8 cellular contexts compared by ENCODE assay signal in the genomic region with DNA sequence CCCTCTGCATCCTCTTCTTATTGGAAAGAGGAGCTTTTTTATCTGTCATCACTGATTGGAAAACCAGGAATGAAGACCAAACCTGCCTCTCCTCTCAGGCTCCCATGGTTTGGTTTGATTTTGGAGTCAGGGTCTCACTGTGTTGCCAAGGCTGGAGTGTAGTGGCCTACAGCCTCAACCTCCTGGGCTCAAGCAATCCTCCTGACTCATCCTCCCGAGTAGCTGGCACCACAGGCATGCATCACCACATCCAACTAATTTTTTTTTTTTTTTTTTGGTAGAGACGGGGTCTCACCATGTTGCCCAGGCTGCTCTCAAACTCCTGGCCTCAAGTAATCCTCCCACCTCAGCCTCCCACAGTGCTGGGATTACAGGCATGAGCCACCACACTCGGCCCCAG. TPM values are rescaled to one million over a fixed set of nuclear protein-coding genes. Genes with fewer than 3 reads are reported as not detected.
DNase-seq lines count a peak whose midpoint lies in the region; ATAC-seq, FAIRE-seq and TF ChIP-seq lines count a peak whose summit lies in the region.
"Not testable (repeated sequence)": the region's sequence is repeated elsewhere in the genome, so short reads cannot be mapped to it uniquely, and the experiment has no call there.
"Had no signal": no experiment of that assay in that cellular context is flagged by ENCODE, and none has a peak within 500 bp of the region (broad histone marks: within the 10 kb centered on the region; RNA-seq: fewer than 3 reads in every experiment).

No MANE protein-coding gene starts in this region.

- H3K14ac ChIP-seq in IMR-90 (replicated peaks; ENCODE audit: low read depth, low read length): not testable (repeated sequence)

- not testable (repeated sequence) for TF ChIP-seq POLR2A in IMR-90 (IDR thresholded peaks at IDR 0.05; ENCODE audit: low read depth, low read length); K562 (conservative IDR thresholded peaks at IDR 0.05)

- dilution Hi-C loops in IMR-90 (cut with HindIII; ENCODE audit: low sequenced_read_pairs, unreplicated experiment): not testable (repeated sequence)

- not testable (repeated sequence) for H2AK5ac ChIP-seq in IMR-90 (ENCODE audit: low read depth, low read length)

- not testable (repeated sequence) for H3K4me3 ChIP-seq in IMR-90 (ENCODE audit: insufficient read depth, low read depth, low read length); K562; neural progenitor cell
- peak overlapping the region; percentile 6; the same call in 1 of the 2 replicates for H3K4me3 ChIP-seq in MM.1S (ENCODE audit: low read length)

- H2AFZ ChIP-seq in IMR-90 (replicated peaks; ENCODE audit: low read length, poor library complexity); MM.1S (ENCODE audit: low read length); K562 (ENCODE audit: low read depth, low read length); neural progenitor cell (replicated peaks): not testable (repeated sequence)

- not testable (repeated sequence) for H3K4me3 Mint-ChIP-seq in neural progenitor cell

- H2AK9ac ChIP-seq in IMR-90 (replicated peaks; ENCODE audit: low read depth, low read length, poor library complexity): not testable (repeated sequence)

- not testable (repeated sequence) for H3K9me3 ChIP-seq in IMR-90 (ENCODE audit: control insufficient read depth, insufficient read depth, low read length); MM.1S (replicated peaks; ENCODE audit: insufficient read depth, low read length); K562 (replicated peaks; ENCODE audit: control insufficient read depth, insufficient read depth, low read depth, low read length); neural progenitor cell (ENCODE audit: low read depth)

- H3K27ac ChIP-seq in IMR-90 (ENCODE audit: insufficient read depth, low read length); neural progenitor cell: not testable (repeated sequence)
- H3K27ac ChIP-seq in MM.1S (ENCODE audit: low read length) (peak overlapping the region; percentile 46; the same call in 1 of the 2 replicates), K562 (ENCODE audit: extremely low read depth, low read depth, low read length) (peak overlapping the region; percentile 88; the same call in 1 of the 3 replicates)

- H3K4me2 ChIP-seq in IMR-90 (ENCODE audit: low read depth, low read length); K562 (ENCODE audit: insufficient read depth, low read length); neural progenitor cell: not testable (repeated sequence)
- H3K4me2 ChIP-seq in MM.1S (ENCODE audit: low read depth, low read length): peak overlapping the region; percentile 93

- H3K9me1 ChIP-seq in IMR-90 (ENCODE audit: insufficient read depth, low read length): peaks cover 11% of the 10 kb centered on the region
- not testable (repeated sequence) for H3K9me1 ChIP-seq in K562 (ENCODE audit: control insufficient read depth, insufficient read depth, low read length)

- ATAC-seq in IMR-90 (ENCODE audit: low read depth): peak; percentile 27
- not testable (repeated sequence) for ATAC-seq in K562

- not testable (repeated sequence) for H3K36me3 ChIP-seq in IMR-90 (ENCODE audit: control insufficient read depth, insufficient read depth, low read length); MM.1S (replicated peaks; ENCODE audit: insufficient read depth, low read length); neural progenitor cell
- H3K36me3 ChIP-seq in K562 (ENCODE audit: control insufficient read depth, insufficient read depth, low read length): peaks cover 16% of the 10 kb centered on the region; the same call in 2 of the 3 replicates

- H4K91ac ChIP-seq in IMR-90 (ENCODE audit: insufficient read depth, low read depth, low read length): not testable (repeated sequence)

- not testable (repeated sequence) for H3K27me3 Mint-ChIP-seq in neural progenitor cell (ENCODE audit: insufficient read depth, low read depth)

- not testable (repeated sequence) for TF ChIP-seq RAD21 in IMR-90 (IDR thresholded peaks at IDR 0.05; ENCODE audit: low read length); K562 (CRISPR knock-in tag; conservative IDR thresholded peaks at IDR 0.05 in 1 of 2, IDR thresholded peaks at IDR 0.05 in 1 of 2)

- not testable (repeated sequence) for H3K9me2 ChIP-seq in MM.1S (replicated peaks; ENCODE audit: insufficient read depth, low read length)

- H3K27ac Mint-ChIP-seq in neural progenitor cell: peak overlapping the region; percentile 80

- not testable (repeated sequence) for H3K27me3 ChIP-seq in IMR-90 (ENCODE audit: control insufficient read depth, insufficient read depth, low read length); MM.1S (replicated peaks; ENCODE audit: insufficient read depth, low read length); K562 (ENCODE audit: control insufficient read depth in 2 of 2, insufficient read depth in 2 of 2, low read length in 2 of 2); neural progenitor cell

- not testable (repeated sequence) for H2BK20ac ChIP-seq in IMR-90 (ENCODE audit: low read depth, low read length)

- H3K79me2 ChIP-seq in MM.1S (ENCODE audit: low read length) (peaks cover 48% of the 10 kb centered on the region), K562 (ENCODE audit: control insufficient read depth, insufficient read depth, low read length) (peaks cover 87% of the 10 kb centered on the region), neural progenitor cell (ENCODE audit: low read depth) (peaks cover 49% of the 10 kb centered on the region)

- DNase-seq in EL (peak; percentile 42), iris pigment epithelial cell (ENCODE audit: low read depth) (peak; percentile 16)
- DNase-seq in IMR-90; MM.1S; K562 (ENCODE audit: extremely low read depth in 1 of 4, low spot score in 3 of 4); neural progenitor cell (ENCODE audit: low spot score): not testable (repeated sequence)

- H3K79me1 ChIP-seq in IMR-90 (ENCODE audit: low read depth in 1 of 2, low read length in 2 of 2): peaks cover 5 to 12% of the 10 kb centered on the region in 2 experiments; a peak in 2 of 4 replicates

- H3K36me3 Mint-ChIP-seq in neural progenitor cell: peaks cover 12% of the 10 kb centered on the region

- CTCF ChIA-PET in IMR-90 (lab: Yijun Ruan, JAX): interaction anchor here (0.6 kb wide), 1 partner anchor 123 kb away, joined by 5 read pairs; no protein-coding TSS in a partner anchor
- CTCF ChIA-PET in K562 (lab: Yijun Ruan, JAX; ENCODE audit: low intra/inter-chr PET ratio): not testable (repeated sequence)

- WGBS in IMR-90 (ENCODE audit: extremely low coverage in 2 of 2, insufficient read length in 1 of 2), 2 experiments: no CpG with 5 or more reads among the region's 3 CpGs
- 63% methylated on average over 3 of the region's 3 CpGs for WGBS in K562 (ENCODE audit: insufficient coverage, low coverage, missing lambda C conversion rate)

- peaks cover 20% of the 10 kb centered on the region for H3K4me1 Mint-ChIP-seq in neural progenitor cell

- not testable (repeated sequence) for H3K9ac ChIP-seq in IMR-90 (ENCODE audit: low read depth, low read length); MM.1S (ENCODE audit: low read length); K562 (ENCODE audit: insufficient read depth in 1 of 2, low read depth in 2 of 2, low read length in 2 of 2); neural progenitor cell

- H2BK120ac ChIP-seq in IMR-90 (ENCODE audit: low read depth, low read length): not testable (repeated sequence)

- not testable (repeated sequence) for H2BK15ac ChIP-seq in IMR-90 (ENCODE audit: low read depth, low read length)

- POLR2A ChIA-PET in IMR-90 (lab: Charles Lee; ENCODE audit: unreplicated experiment): interaction anchor here (0.6 kb wide), 1 partner anchor 16 kb away, joined by 3 read pairs; no protein-coding TSS in a partner anchor
- POLR2A ChIA-PET in K562 (lab: Yijun Ruan, JAX): interaction anchor here (0.8 kb wide), 1 partner anchor 9 kb away, joined by 3 read pairs; no protein-coding TSS in a partner anchor

- H4K20me1 ChIP-seq in IMR-90 (ENCODE audit: insufficient read depth, low read length) (peaks cover 13% of the 10 kb centered on the region; the same call in 1 of the 2 replicates), neural progenitor cell (ENCODE audit: low read depth) (peaks cover 72% of the 10 kb centered on the region)
- H4K20me1 ChIP-seq in MM.1S (ENCODE audit: insufficient read depth, low read length); K562 (replicated peaks; ENCODE audit: control insufficient read depth, insufficient read depth, low read length): not testable (repeated sequence)

- H4K5ac ChIP-seq in IMR-90 (ENCODE audit: low read depth, low read length): not testable (repeated sequence)

- not testable (repeated sequence) for H3K18ac ChIP-seq in IMR-90 (ENCODE audit: low read depth, low read length)

- in situ Hi-C loops in IMR-90 (cut with MboI; ENCODE audit: low sequenced_read_pairs); K562 (cut with MboI): not testable (repeated sequence)

- H3K4ac ChIP-seq in IMR-90 (ENCODE audit: low read depth, low read length): not testable (repeated sequence)

- TF ChIP-seq CTCF in IMR-90 (conservative IDR thresholded peaks at IDR 0.05; ENCODE audit: low read depth, low read length); MM.1S (IDR thresholded peaks at IDR 0.05; ENCODE audit: low read length); K562 (IDR thresholded peaks at IDR 0.05 in 2 of 3, conservative IDR thresholded peaks at IDR 0.05 in 1 of 3; ENCODE audit: insufficient read depth in 2 of 3, low read depth in 1 of 3, low read length in 3 of 3); neural progenitor cell (IDR thresholded peaks at IDR 0.05): not testable (repeated sequence)

- intact Hi-C loops in IMR-90 (cut with micrococcal nuclease): not testable (repeated sequence)
- intact Hi-C loops in K562 (cut with micrococcal nuclease): loop anchor here (10.0 kb wide), 1 partner anchor 134 kb away; no protein-coding TSS in a partner anchor

- H3K56ac ChIP-seq in IMR-90 (ENCODE audit: extremely low read depth, insufficient read depth, low read length): not testable (repeated sequence)

- not testable (repeated sequence) for H4K8ac ChIP-seq in IMR-90 (ENCODE audit: low read depth in 2 of 2, low read length in 2 of 2)

- not testable (repeated sequence) for H3K23ac ChIP-seq in IMR-90 (ENCODE audit: low read depth, low read length)

- H3K9me3 Mint-ChIP-seq in neural progenitor cell: not testable (repeated sequence)

- not testable (repeated sequence) for FAIRE-seq in K562 (lab: Jason Lieb, UNC)

- not testable (repeated sequence) for BruUV-seq in IMR-90 (replicated peaks; lab: Mats Ljungman, UMichigan); K562 (replicated peaks; lab: Mats Ljungman, UMichigan)

- peaks cover 44% of the 10 kb centered on the region for H3F3A ChIP-seq in MM.1S (ENCODE audit: insufficient read depth, low read length)
- H3F3A ChIP-seq in neural progenitor cell (ENCODE audit: low read depth): not testable (repeated sequence)

- not testable (repeated sequence) for TF ChIP-seq EP300 in K562 (IDR thresholded peaks at IDR 0.05; ENCODE audit: low read length)

- not testable (repeated sequence) for H3K4me1 ChIP-seq in IMR-90 (ENCODE audit: control insufficient read depth, insufficient read depth, low read length)
- H3K4me1 ChIP-seq in MM.1S (ENCODE audit: low read length): peaks cover 52% of the 10 kb centered on the region
- H3K4me1 ChIP-seq in K562 (replicated peaks in 1 of 2; ENCODE audit: control insufficient read depth in 2 of 2, insufficient read depth in 2 of 2, low read length in 2 of 2): peaks cover 34 to 43% of the 10 kb centered on the region in 2 experiments
- H3K4me1 ChIP-seq in neural progenitor cell: peaks cover 27% of the 10 kb centered on the region

- H2BK5ac ChIP-seq in IMR-90 (ENCODE audit: low read depth, low read length, poor library complexity, severe bottlenecking): not testable (repeated sequence)

RNA-seq across cellular contexts. Expression of a gene that starts 40.8 kb away (rescaled TPM):
- total RNA-seq in IMR-90 (2012; rRNA removed): 2.2 and 2.3 TPM in 2 replicates
- polyA plus RNA-seq in IMR-90 (2012; rRNA removed): 3.5 and 4.8 TPM in 2 replicates
- 2.1 and 6.8 TPM in 2 replicates for polyA plus RNA-seq in IMR-90 (2012; cell fraction: cytosol; rRNA removed)
- polyA plus RNA-seq in IMR-90 (2012; cell fraction: nucleus; rRNA removed; ENCODE audit: low replicate concordance): 3.8 and 5.3 TPM in 2 replicates
- 55.8 and 56.6 TPM in 2 replicates for total RNA-seq in K562 (2011; cell fraction: chromatin; rRNA removed; ENCODE audit: low replicate concordance)
- total RNA-seq in K562 (2011; cell fraction: nucleolus; rRNA removed): 56.9 and 60.5 TPM in 2 replicates
- 36.5 and 49.8 TPM in 2 replicates for total RNA-seq in K562 (2011; cell fraction: nucleoplasm; rRNA removed)
- 15.3 and 18.2 TPM in 2 replicates for total RNA-seq in K562 (2014; rRNA removed)
- 11.4 and 17.3 TPM in 2 replicates for total RNA-seq in K562 (2014; rRNA removed; fragmentation: Illumina TruSeq; extraction: Trizol)
- 15.4 and 17.9 TPM in 2 replicates for total RNA-seq in K562 (2015; rRNA removed; fragmentation: Illumina TruSeq; extraction: Trizol)
- total RNA-seq in K562 (2021): 33.6 and 33.8 TPM in 2 replicates
- polyA plus RNA-seq in K562 (2011; rRNA removed): 7.7 and 8.1 TPM in 2 replicates
- 7.9 and 16.6 TPM in 2 replicates for polyA plus RNA-seq in K562 (2011; cell fraction: cytosol; rRNA removed)
- polyA plus RNA-seq in K562 (2011; cell fraction: nucleus; rRNA removed): 11.8 and 20.5 TPM in 2 replicates
- polyA plus RNA-seq in K562 (2012): 16.8 and 25.3 TPM in 2 replicates
- 14.2 and 18.3 TPM in 2 replicates for polyA plus RNA-seq in K562 (2014; fragmentation: Illumina TruSeq; extraction: Trizol)
- polyA plus RNA-seq in K562 (2014; fragmentation: Nextera tagmentation; extraction: Ambion mirVana): 1 to 10 TPM; 5.6 to 6.0 TPM
- 12.5 and 17.2 TPM in 2 replicates for polyA plus RNA-seq in K562 (2014; rRNA removed)
- polyA minus RNA-seq in K562 (2011; rRNA and poly(A)+ RNA removed): 11.9 and 15.1 TPM in 2 replicates
- polyA minus RNA-seq in K562 (2011; cell fraction: cytosol; rRNA and poly(A)+ RNA removed): 16.4 and 18.1 TPM in 2 replicates
- 12.5 and 14.1 TPM in 2 replicates for polyA minus RNA-seq in K562 (2011; cell fraction: nucleus; rRNA and poly(A)+ RNA removed)
- total RNA-seq in neural progenitor cell (ENCODE audit: low replicate concordance): 20.1 and 32.7 TPM in 2 replicates
- total RNA-seq: HT-29 had no signal
- polyA plus RNA-seq: CD14-positive monocyte had no signal
